ENCODE assay signal across 1 cellular context in genomic region chr5:88836195-88836838, GRCh38.
TF ChIP-seq lines count a peak whose summit lies in the region.

No MANE protein-coding gene starts in this region.

TF ChIP-seq in H1, 55 proteins besides CTCF, POLR2A, EP300 and RAD21:
- no peak for TF ChIP-seq BRCA1 (IDR thresholded peaks at IDR 0.05; ENCODE audit: low read depth, low read length)
- TF ChIP-seq SIX5 (IDR thresholded peaks at IDR 0.05; ENCODE audit: low read depth, low read length): no peak
- TF ChIP-seq KDM4A (IDR thresholded peaks at IDR 0.05; ENCODE audit: low read depth, low read length, severe bottlenecking): no peak
- TF ChIP-seq CBX8 (IDR thresholded peaks at IDR 0.05; ENCODE audit: borderline replicate concordance, low read depth, low read length): no peak
- TF ChIP-seq TBP (IDR thresholded peaks at IDR 0.05; ENCODE audit: low read depth, low read length): no peak
- no peak for TF ChIP-seq KDM5A (IDR thresholded peaks at IDR 0.05; ENCODE audit: low read length)
- no peak for TF ChIP-seq TCF12 (IDR thresholded peaks at IDR 0.05; ENCODE audit: low read depth, low read length)
- TF ChIP-seq POU5F1 (IDR thresholded peaks at IDR 0.05; ENCODE audit: low read depth, low read length): no peak
- TF ChIP-seq GTF2F1 (IDR thresholded peaks at IDR 0.05; ENCODE audit: borderline replicate concordance, low read depth, low read length): no peak
- TF ChIP-seq HDAC6 (IDR thresholded peaks at IDR 0.05; ENCODE audit: low read depth, low read length): no peak
- no peak for TF ChIP-seq RBBP5 (IDR thresholded peaks at IDR 0.05; ENCODE audit: borderline replicate concordance, low read depth, low read length)
- no peak for TF ChIP-seq CHD7 (IDR thresholded peaks at IDR 0.05; ENCODE audit: insufficient replicate concordance, low read length)
- no peak for TF ChIP-seq MAFK (IDR thresholded peaks at IDR 0.05; ENCODE audit: low read depth, low read length)
- no peak for TF ChIP-seq CHD2 (IDR thresholded peaks at IDR 0.05; ENCODE audit: low read length)
- TF ChIP-seq GABPA (IDR thresholded peaks at IDR 0.05; ENCODE audit: borderline replicate concordance, insufficient read depth, low read length): no peak
- TF ChIP-seq SP2 (IDR thresholded peaks at IDR 0.05; ENCODE audit: low read length): no peak
- TF ChIP-seq SAP30 (IDR thresholded peaks at IDR 0.05; ENCODE audit: insufficient read depth, insufficient replicate concordance, low read length): no peak
- no peak for TF ChIP-seq SP1 (IDR thresholded peaks at IDR 0.05; ENCODE audit: low read depth, low read length)
